In the genomic region with DNA sequence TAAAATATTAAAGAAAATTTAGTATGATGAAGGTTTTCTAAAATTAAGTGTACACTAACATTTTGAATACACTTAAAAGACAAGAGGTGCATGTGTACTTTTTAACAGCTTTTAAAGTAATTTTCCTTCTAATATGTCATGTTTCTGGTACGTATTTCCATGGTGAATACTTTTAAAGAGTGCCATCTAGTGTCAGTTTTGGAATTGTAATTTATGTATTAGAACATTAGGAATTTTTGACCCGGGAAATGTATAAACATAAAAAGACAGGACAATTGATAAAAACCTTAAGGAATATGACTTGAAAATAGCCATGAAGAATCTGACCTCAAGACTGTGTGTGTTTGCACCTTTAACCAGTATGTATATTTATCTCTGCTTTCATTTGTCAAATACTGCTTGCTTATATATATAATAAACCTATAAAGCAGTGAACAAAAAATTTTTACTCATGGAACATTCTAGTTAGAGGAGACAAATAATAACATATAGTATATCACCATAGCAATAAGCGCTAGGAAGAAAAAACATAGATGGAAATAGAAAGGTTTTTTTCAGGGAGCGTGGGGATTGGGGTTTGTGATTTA, we compare ENCODE assay signal across 8 cellular contexts. TPM values are rescaled to one million over a fixed set of nuclear protein-coding genes. Genes with fewer than 3 reads are reported as not detected.
DNase-seq lines count a peak whose midpoint lies in the region; ATAC-seq and TF ChIP-seq lines count a peak whose summit lies in the region.

No MANE protein-coding gene starts in this region.

- CTCF ChIA-PET in BJ (lab: Yijun Ruan, JAX) = interaction anchor here (0.7 to 1.3 kb wide), 4 partner anchors 11 to 263 kb away, joined by 3 to 6 read pairs (median 3); no protein-coding TSS in a partner anchor
- CTCF ChIA-PET in HEK293 (lab: Yijun Ruan, JAX) = interaction anchor here (0.6 to 1.3 kb wide), 11 partner anchors 15 to 459 kb away, joined by 3 to 5 read pairs (median 3); no protein-coding TSS in a partner anchor

- H3K9me3 ChIP-seq in HEK293 (ENCODE audit: control insufficient read depth, insufficient read depth, low read depth, low read length) = no peaks in the 10 kb centered on the region
- H3K9me3 ChIP-seq in thoracic aorta = no peaks in the 10 kb centered on the region

- TF ChIP-seq CTCF in BJ (IDR thresholded peaks at IDR 0.05; ENCODE audit: insufficient read depth, low read depth, low read length) (peak; percentile 41; the same call in 1 of the 2 replicates), HEK293 (tag by site-specific recombination; IDR thresholded peaks at IDR 0.05) (no peak), foreskin fibroblast (IDR thresholded peaks at IDR 0.05; ENCODE audit: low read depth, low read length) (peak; percentile 26), thoracic aorta (IDR thresholded peaks at IDR 0.05) (peak; percentile 38)

- H3K27me3 ChIP-seq in BJ (ENCODE audit: control insufficient read depth, insufficient read depth, low read length) = no peaks in the 10 kb centered on the region
- no peaks in the 10 kb centered on the region for H3K27me3 ChIP-seq in thoracic aorta (replicated peaks; ENCODE audit: insufficient read depth)

- H3K4me1 ChIP-seq in HEK293 (ENCODE audit: control insufficient read depth, insufficient read depth, low read length) (0 out of 2 replicates have a peak, but pooled peaks cover 2% of the 10 kb centered on the region), thoracic aorta (ENCODE audit: control insufficient read depth in 1 of 2, low read depth in 2 of 2) (peaks cover 4 to 5% of the 10 kb centered on the region in 2 donors)

- H3K27ac ChIP-seq in HEK293 (ENCODE audit: extremely low read depth, low read depth, low read length) (no peak overlapping the region), thoracic aorta (no peak overlapping the region)

- no peak for DNase-seq in BJ (ENCODE audit: low read depth)
- DNase-seq in RPMI7951 (ENCODE audit: low read depth) = peak; percentile 37
- DNase-seq in foreskin fibroblast = peak in 1 of 2 donors; percentile 47
- DNase-seq in thoracic aorta (ENCODE audit: low spot score) = no peak
- no peak for DNase-seq in NCI-H187 treated with DMSO at 0.1 percent for 48 hours (lab: John Stamatoyannopoulos, UW)
- no peak for DNase-seq in islet precursor cell
- no peak for DNase-seq in effector CD8-positive, alpha-beta T cell (lab: John Stamatoyannopoulos, UW)

- H3K36me3 ChIP-seq in BJ (ENCODE audit: control insufficient read depth, insufficient read depth, low read length) (0 out of 2 replicates have a peak, but pooled peaks cover 3% of the 10 kb centered on the region), HEK293 (ENCODE audit: control insufficient read depth in 2 of 2, insufficient read depth in 1 of 2, low read length in 2 of 2) (peaks cover 0 to 24% of the 10 kb centered on the region in 2 experiments; a peak in 1 of 3 replicates), thoracic aorta (no peaks in the 10 kb centered on the region)

- POLR2A ChIA-PET in BJ (lab: Charles Lee) (no interaction called here), HEK293 (lab: Yijun Ruan, JAX) (no interaction called here)

- ATAC-seq in thoracic aorta (ENCODE audit: insufficient number of reproducible peaks, low FRiP score, low read depth) = peak; percentile 33

- H3K4me3 ChIP-seq in BJ (ENCODE audit: low read depth, low read length) = no peak overlapping the region
- no peak overlapping the region for H3K4me3 ChIP-seq in HEK293 (ENCODE audit: low read depth, low read length)
- peak overlapping the region in 1 of 2 donors; percentile 25 for H3K4me3 ChIP-seq in foreskin fibroblast (ENCODE audit: low read depth in 1 of 2, low read length in 2 of 2)
- H3K4me3 ChIP-seq in thoracic aorta = peak overlapping the region; percentile 37

TF ChIP-seq in HEK293, 187 proteins besides CTCF, POLR2A, EP300 and RAD21:
- no peak for TF ChIP-seq ELK4 (IDR thresholded peaks at IDR 0.05; ENCODE audit: borderline replicate concordance, low read depth, low read length)
- TF ChIP-seq FEZF1 (tag by site-specific recombination; IDR thresholded peaks at IDR 0.05) = no peak
- no peak for TF ChIP-seq ZNF660 (tag by site-specific recombination; IDR thresholded peaks at IDR 0.05)
- TF ChIP-seq RBAK (tag by site-specific recombination; IDR thresholded peaks at IDR 0.05) = no peak
- peak; percentile 19; the same call in 1 of the 2 replicates for TF ChIP-seq IKZF3 (tag by site-specific recombination; IDR thresholded peaks at IDR 0.05)
- TF ChIP-seq ZNF596 (tag by site-specific recombination; IDR thresholded peaks at IDR 0.05) = no peak
- peak; percentile 46 for TF ChIP-seq ZNF654 (tag by site-specific recombination; IDR thresholded peaks at IDR 0.05; ENCODE audit: low read depth)
- no peak for TF ChIP-seq ZNF792 (tag by site-specific recombination; IDR thresholded peaks at IDR 0.05)
- no peak for TF ChIP-seq ZNF600 (tag by site-specific recombination; IDR thresholded peaks at IDR 0.05)

RNA-seq across cellular contexts. Expression of gene GSTCD, which starts 7.2 kb away (rescaled TPM):
- 4.6 and 8.3 TPM in 2 replicates for polyA plus RNA-seq in BJ (2011; rRNA removed)
- 4.8 and 5.8 TPM in 2 replicates for polyA minus RNA-seq in BJ (2011; rRNA and poly(A)+ RNA removed)
- 17.7 and 20.8 TPM in 2 replicates for total RNA-seq in RPMI7951 (2014; rRNA removed; shearing (Covaris generic))
- 1 to 10 TPM; 6.6 to 6.9 TPM for total RNA-seq in thoracic aorta

RNA-seq across cellular contexts. Expression of gene INTS12, which starts 7.3 kb away (rescaled TPM):
- polyA plus RNA-seq in BJ (2011; rRNA removed) = 20.0 and 32.6 TPM in 2 replicates
- 12.1 and 13.6 TPM in 2 replicates for polyA minus RNA-seq in BJ (2011; rRNA and poly(A)+ RNA removed)
- total RNA-seq in RPMI7951 (2014; rRNA removed; shearing (Covaris generic)) = 19.4 and 22.2 TPM in 2 replicates
- total RNA-seq in thoracic aorta = 10 to 100 TPM; 22.6 TPM
